1 cellular context compared by ENCODE assay signal in genomic region chr6:33812669-33813068, GRCh38.
TF ChIP-seq lines count a peak whose summit lies in the region.

No MANE protein-coding gene starts in this region.

TF ChIP-seq in K562, 482 proteins besides CTCF, POLR2A, EP300 and RAD21 (continued from another document and continues in another):
- no peak for TF ChIP-seq SMAD2 (IDR thresholded peaks at IDR 0.05; ENCODE audit: low read depth, low read length)
- TF ChIP-seq HDGF (IDR thresholded peaks at IDR 0.05): no peak
- no peak for TF ChIP-seq ZNF589 (CRISPR knock-in tag; IDR thresholded peaks at IDR 0.05; ENCODE audit: low read depth)
- TF ChIP-seq DMBX1 (CRISPR knock-in tag; IDR thresholded peaks at IDR 0.05; ENCODE audit: borderline replicate concordance): peak; percentile 65; the same call in 1 of the 2 replicates
- TF ChIP-seq ZKSCAN3 (CRISPR knock-in tag; IDR thresholded peaks at IDR 0.05): no peak
- no peak for TF ChIP-seq ZKSCAN8 (CRISPR knock-in tag; IDR thresholded peaks at IDR 0.05)
- TF ChIP-seq TAF7 (tag; IDR thresholded peaks at IDR 0.05): no peak
- TF ChIP-seq ZNF644 (tag; IDR thresholded peaks at IDR 0.05; ENCODE audit: low read depth): peak; percentile 59; the same call in 1 of the 2 replicates
- TF ChIP-seq SNRNP70 (optimal IDR thresholded peaks at IDR 0.05; ENCODE audit: low read depth, low read length): no peak
- TF ChIP-seq, protein P1, sequence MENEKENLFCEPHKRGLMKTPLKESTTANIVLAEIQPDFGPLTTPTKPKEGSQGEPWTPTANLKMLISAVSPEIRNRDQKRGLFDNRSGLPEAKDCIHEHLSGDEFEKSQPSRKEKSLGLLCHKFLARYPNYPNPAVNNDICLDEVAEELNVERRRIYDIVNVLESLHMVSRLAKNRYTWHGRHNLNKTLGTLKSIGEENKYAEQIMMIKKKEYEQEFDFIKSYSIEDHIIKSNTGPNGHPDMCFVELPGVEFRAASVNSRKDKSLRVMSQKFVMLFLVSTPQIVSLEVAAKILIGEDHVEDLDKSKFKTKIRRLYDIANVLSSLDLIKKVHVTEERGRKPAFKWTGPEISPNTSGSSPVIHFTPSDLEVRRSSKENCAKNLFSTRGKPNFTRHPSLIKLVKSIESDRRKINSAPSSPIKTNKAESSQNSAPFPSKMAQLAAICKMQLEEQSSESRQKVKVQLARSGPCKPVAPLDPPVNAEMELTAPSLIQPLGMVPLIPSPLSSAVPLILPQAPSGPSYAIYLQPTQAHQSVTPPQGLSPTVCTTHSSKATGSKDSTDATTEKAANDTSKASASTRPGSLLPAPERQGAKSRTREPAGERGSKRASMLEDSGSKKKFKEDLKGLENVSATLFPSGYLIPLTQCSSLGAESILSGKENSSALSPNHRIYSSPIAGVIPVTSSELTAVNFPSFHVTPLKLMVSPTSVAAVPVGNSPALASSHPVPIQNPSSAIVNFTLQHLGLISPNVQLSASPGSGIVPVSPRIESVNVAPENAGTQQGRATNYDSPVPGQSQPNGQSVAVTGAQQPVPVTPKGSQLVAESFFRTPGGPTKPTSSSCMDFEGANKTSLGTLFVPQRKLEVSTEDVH (IDR thresholded peaks at IDR 0.05; ENCODE audit: low read depth, partially characterized antibody): no peak
- TF ChIP-seq, protein P2, sequence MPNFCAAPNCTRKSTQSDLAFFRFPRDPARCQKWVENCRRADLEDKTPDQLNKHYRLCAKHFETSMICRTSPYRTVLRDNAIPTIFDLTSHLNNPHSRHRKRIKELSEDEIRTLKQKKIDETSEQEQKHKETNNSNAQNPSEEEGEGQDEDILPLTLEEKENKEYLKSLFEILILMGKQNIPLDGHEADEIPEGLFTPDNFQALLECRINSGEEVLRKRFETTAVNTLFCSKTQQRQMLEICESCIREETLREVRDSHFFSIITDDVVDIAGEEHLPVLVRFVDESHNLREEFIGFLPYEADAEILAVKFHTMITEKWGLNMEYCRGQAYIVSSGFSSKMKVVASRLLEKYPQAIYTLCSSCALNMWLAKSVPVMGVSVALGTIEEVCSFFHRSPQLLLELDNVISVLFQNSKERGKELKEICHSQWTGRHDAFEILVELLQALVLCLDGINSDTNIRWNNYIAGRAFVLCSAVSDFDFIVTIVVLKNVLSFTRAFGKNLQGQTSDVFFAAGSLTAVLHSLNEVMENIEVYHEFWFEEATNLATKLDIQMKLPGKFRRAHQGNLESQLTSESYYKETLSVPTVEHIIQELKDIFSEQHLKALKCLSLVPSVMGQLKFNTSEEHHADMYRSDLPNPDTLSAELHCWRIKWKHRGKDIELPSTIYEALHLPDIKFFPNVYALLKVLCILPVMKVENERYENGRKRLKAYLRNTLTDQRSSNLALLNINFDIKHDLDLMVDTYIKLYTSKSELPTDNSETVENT (CRISPR knock-in tag; IDR thresholded peaks at IDR 0.05): no peak
- no peak; the same call in 1 of the 2 replicates for TF ChIP-seq NR2C2 (CRISPR knock-in tag; IDR thresholded peaks at IDR 0.05)
- TF ChIP-seq NR2C2 (tag; IDR thresholded peaks at IDR 0.05): no peak
- no peak for TF ChIP-seq MITF (IDR thresholded peaks at IDR 0.05)
- no peak for TF ChIP-seq ZNF75A (CRISPR knock-in tag; IDR thresholded peaks at IDR 0.05)
- TF ChIP-seq, protein P3, sequence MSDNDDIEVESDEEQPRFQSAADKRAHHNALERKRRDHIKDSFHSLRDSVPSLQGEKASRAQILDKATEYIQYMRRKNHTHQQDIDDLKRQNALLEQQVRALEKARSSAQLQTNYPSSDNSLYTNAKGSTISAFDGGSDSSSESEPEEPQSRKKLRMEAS (CRISPR knock-in tag; IDR thresholded peaks at IDR 0.05): no peak; the same call in 1 of the 2 replicates
- TF ChIP-seq SP2 (IDR thresholded peaks at IDR 0.05; ENCODE audit: extremely low read depth, low read depth, low read length, poor library complexity, severe bottlenecking): no peak
- no peak for TF ChIP-seq ZNF436 (CRISPR knock-in tag; IDR thresholded peaks at IDR 0.05)
- no peak for TF ChIP-seq DNMT1 (IDR thresholded peaks at IDR 0.05)
- TF ChIP-seq, protein P4, sequence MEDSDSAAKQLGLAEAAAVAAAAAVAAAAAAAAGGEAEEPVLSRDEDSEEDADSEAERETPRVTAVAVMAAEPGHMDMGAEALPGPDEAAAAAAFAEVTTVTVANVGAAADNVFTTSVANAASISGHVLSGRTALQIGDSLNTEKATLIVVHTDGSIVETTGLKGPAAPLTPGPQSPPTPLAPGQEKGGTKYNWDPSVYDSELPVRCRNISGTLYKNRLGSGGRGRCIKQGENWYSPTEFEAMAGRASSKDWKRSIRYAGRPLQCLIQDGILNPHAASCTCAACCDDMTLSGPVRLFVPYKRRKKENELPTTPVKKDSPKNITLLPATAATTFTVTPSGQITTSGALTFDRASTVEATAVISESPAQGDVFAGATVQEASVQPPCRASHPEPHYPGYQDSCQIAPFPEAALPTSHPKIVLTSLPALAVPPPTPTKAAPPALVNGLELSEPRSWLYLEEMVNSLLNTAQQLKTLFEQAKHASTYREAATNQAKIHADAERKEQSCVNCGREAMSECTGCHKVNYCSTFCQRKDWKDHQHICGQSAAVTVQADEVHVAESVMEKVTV (CRISPR knock-in tag; IDR thresholded peaks at IDR 0.05): no peak
- TF ChIP-seq, protein P5, sequence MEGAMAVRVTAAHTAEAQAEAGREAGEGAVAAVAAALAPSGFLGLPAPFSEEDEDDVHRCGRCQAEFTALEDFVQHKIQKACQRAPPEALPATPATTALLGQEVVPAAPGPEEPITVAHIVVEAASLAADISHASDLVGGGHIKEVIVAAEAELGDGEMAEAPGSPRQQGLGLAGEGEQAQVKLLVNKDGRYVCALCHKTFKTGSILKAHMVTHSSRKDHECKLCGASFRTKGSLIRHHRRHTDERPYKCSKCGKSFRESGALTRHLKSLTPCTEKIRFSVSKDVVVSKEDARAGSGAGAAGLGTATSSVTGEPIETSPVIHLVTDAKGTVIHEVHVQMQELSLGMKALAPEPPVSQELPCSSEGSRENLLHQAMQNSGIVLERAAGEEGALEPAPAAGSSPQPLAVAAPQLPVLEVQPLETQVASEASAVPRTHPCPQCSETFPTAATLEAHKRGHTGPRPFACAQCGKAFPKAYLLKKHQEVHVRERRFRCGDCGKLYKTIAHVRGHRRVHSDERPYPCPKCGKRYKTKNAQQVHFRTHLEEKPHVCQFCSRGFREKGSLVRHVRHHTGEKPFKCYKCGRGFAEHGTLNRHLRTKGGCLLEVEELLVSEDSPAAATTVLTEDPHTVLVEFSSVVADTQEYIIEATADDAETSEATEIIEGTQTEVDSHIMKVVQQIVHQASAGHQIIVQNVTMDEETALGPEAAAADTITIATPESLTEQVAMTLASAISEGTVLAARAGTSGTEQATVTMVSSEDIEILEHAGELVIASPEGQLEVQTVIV (CRISPR knock-in tag; IDR thresholded peaks at IDR 0.05; ENCODE audit: borderline replicate concordance): no peak
- TF ChIP-seq RNF2 (IDR thresholded peaks at IDR 0.05): no peak
- no peak for TF ChIP-seq KDM4B (IDR thresholded peaks at IDR 0.05; ENCODE audit: borderline replicate concordance in 2 of 2, low read depth in 1 of 2)
- no peak for TF ChIP-seq GATAD2B (IDR thresholded peaks at IDR 0.05; ENCODE audit: borderline replicate concordance)
- TF ChIP-seq, protein P6, sequence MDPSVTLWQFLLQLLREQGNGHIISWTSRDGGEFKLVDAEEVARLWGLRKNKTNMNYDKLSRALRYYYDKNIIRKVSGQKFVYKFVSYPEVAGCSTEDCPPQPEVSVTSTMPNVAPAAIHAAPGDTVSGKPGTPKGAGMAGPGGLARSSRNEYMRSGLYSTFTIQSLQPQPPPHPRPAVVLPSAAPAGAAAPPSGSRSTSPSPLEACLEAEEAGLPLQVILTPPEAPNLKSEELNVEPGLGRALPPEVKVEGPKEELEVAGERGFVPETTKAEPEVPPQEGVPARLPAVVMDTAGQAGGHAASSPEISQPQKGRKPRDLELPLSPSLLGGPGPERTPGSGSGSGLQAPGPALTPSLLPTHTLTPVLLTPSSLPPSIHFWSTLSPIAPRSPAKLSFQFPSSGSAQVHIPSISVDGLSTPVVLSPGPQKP (CRISPR knock-in tag; IDR thresholded peaks at IDR 0.05): no peak
- no peak for TF ChIP-seq ZNF717 (CRISPR knock-in tag; IDR thresholded peaks at IDR 0.05)
- TF ChIP-seq ZBTB8A (IDR thresholded peaks at IDR 0.05; ENCODE audit: partially characterized antibody): no peak
- no peak for TF ChIP-seq SAFB2 (IDR thresholded peaks at IDR 0.05; ENCODE audit: borderline replicate concordance, low read depth, low read length, severe bottlenecking)
- no peak for TF ChIP-seq HMG20B (CRISPR knock-in tag; IDR thresholded peaks at IDR 0.05)
- TF ChIP-seq, protein P7, sequence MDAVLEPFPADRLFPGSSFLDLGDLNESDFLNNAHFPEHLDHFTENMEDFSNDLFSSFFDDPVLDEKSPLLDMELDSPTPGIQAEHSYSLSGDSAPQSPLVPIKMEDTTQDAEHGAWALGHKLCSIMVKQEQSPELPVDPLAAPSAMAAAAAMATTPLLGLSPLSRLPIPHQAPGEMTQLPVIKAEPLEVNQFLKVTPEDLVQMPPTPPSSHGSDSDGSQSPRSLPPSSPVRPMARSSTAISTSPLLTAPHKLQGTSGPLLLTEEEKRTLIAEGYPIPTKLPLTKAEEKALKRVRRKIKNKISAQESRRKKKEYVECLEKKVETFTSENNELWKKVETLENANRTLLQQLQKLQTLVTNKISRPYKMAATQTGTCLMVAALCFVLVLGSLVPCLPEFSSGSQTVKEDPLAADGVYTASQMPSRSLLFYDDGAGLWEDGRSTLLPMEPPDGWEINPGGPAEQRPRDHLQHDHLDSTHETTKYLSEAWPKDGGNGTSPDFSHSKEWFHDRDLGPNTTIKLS (IDR thresholded peaks at IDR 0.05; ENCODE audit: borderline replicate concordance, low read depth): no peak
- 0 out of 2 replicates have a peak, but pooled peaks have one; percentile 14 for TF ChIP-seq STAG1 (CRISPR knock-in tag; IDR thresholded peaks at IDR 0.05; ENCODE audit: borderline replicate concordance)
- no peak for TF ChIP-seq NCOA4 (IDR thresholded peaks at IDR 0.05; ENCODE audit: partially characterized antibody)
- TF ChIP-seq, protein P8, sequence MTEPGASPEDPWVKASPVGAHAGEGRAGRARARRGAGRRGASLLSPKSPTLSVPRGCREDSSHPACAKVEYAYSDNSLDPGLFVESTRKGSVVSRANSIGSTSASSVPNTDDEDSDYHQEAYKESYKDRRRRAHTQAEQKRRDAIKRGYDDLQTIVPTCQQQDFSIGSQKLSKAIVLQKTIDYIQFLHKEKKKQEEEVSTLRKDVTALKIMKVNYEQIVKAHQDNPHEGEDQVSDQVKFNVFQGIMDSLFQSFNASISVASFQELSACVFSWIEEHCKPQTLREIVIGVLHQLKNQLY (CRISPR knock-in tag; conservative IDR thresholded peaks at IDR 0.05): 0 out of 4 replicates have a peak, but pooled peaks of 1 of the 2 experiments have one; percentile 48
- no peak for TF ChIP-seq CC2D1A (IDR thresholded peaks at IDR 0.05)
- no peak for TF ChIP-seq HEY1 (CRISPR knock-in tag; IDR thresholded peaks at IDR 0.05; ENCODE audit: borderline replicate concordance)
- no peak for TF ChIP-seq THRA (IDR thresholded peaks at IDR 0.05)
- peak; percentile 50 for TF ChIP-seq VEZF1 (CRISPR knock-in tag; IDR thresholded peaks at IDR 0.05)
- TF ChIP-seq PURB (CRISPR knock-in tag; IDR thresholded peaks at IDR 0.05; ENCODE audit: low read depth): no peak
- no peak for TF ChIP-seq SREBF1 (IDR thresholded peaks at IDR 0.05; ENCODE audit: borderline replicate concordance, low read depth, low read length)
- TF ChIP-seq NR0B1 (IDR thresholded peaks at IDR 0.05; ENCODE audit: partially characterized antibody): no peak
- no peak for TF ChIP-seq MED1 (CRISPR knock-in tag; IDR thresholded peaks at IDR 0.05; ENCODE audit: borderline replicate concordance)
- TF ChIP-seq USF2 (CRISPR knock-in tag; IDR thresholded peaks at IDR 0.05): peak; percentile 35; the same call in 1 of the 2 replicates
